Comparison of ENCODE assay signal across 9 cellular contexts in genomic region chr17:3471599-3471998, GRCh38. TPM values are rescaled to one million over a fixed set of nuclear protein-coding genes. Genes with fewer than 3 reads are reported as not detected.
"Had no signal": no experiment of that assay in that cellular context is flagged by ENCODE, and none has a peak within 500 bp of the region (broad histone marks: within the 10 kb centered on the region; RNA-seq: fewer than 3 reads in every experiment).

Gene SPATA22 (minus strand): TSS chr17:3471819. CDS start chr17:3469325, 2,494 bp downstream.

- FAIRE-seq: H54, HTR-8/SVneo, K562 had no signal

- ATAC-seq: K562 had no signal

- H3K27ac Mint-ChIP-seq: H9 had no signal

- H2AFZ ChIP-seq: GM23248 had no signal

- DNase-seq: GM23248, HCEC 1CT, IMR-90, KG1 had no signal

- H3K4me3 Mint-ChIP-seq: H9 had no signal

- H3K27ac ChIP-seq: GM23248 had no signal

- H3K9ac ChIP-seq: GM23248 had no signal

- H3K9me3 Mint-ChIP-seq: H9 had no signal

- H3K4me3 ChIP-seq: GM23248, K562 had no signal

RNA-seq across cellular contexts. Expression of gene SPATA22, which starts in this region (rescaled TPM):
- total RNA-seq: GM23248, H9, HT-29 had no signal
- polyA plus RNA-seq: GM23248 had no signal
